Comparison of ENCODE assay signal across 15 cellular contexts in genomic region chr1:32494196-32494595, GRCh38. TPM values are rescaled to one million over a fixed set of nuclear protein-coding genes. Genes with fewer than 3 reads are reported as not detected.
DNase-seq lines count a peak whose midpoint lies in the region; ATAC-seq, FAIRE-seq and TF ChIP-seq lines count a peak whose summit lies in the region.
"Had no signal": no experiment of that assay in that cellular context is flagged by ENCODE, and none has a peak within 500 bp of the region (broad histone marks: within the 10 kb centered on the region; RNA-seq: fewer than 3 reads in every experiment).

No MANE protein-coding gene starts in this region.

- DNase-seq in GM12865 (ENCODE audit: low read depth), result peak; percentile 43
- DNase-seq in NCI-H69 (lab: John Stamatoyannopoulos, UW), result peak; percentile 28
- peak in 1 of 4 experiments; percentile 18 for DNase-seq in K562 (ENCODE audit: extremely low read depth in 1 of 4, low spot score in 3 of 4)
- DNase-seq in left kidney (ENCODE audit: low read depth, low spot score), result peak; percentile 24
- no peak for DNase-seq in adrenal gland
- no peak for DNase-seq in NCI-H524 (lab: John Stamatoyannopoulos, UW)
- DNase-seq: activated CD4-positive, alpha-beta T cell treated with anti-CD3 and anti-CD28 coated beads, Interleukin-2, amount 10 ng/mL, durations not matched to agents 24 days and 14 days; dermis blood vessel endothelial cell; MM.1S; PC-9; stimulated activated CD4-positive, alpha-beta T cell treated with anti-CD3 and anti-CD28 coated beads, Interleukin-1b, Interleukin-23, amount 100 ng/mL, for 48 hours; transverse colon had no signal

- H3K9ac ChIP-seq in K562 (ENCODE audit: insufficient read depth in 1 of 2, low read depth in 2 of 2, low read length in 2 of 2), result no peak overlapping the region

- TF ChIP-seq RAD21 in K562 (CRISPR knock-in tag; conservative IDR thresholded peaks at IDR 0.05 in 1 of 2, IDR thresholded peaks at IDR 0.05 in 1 of 2), result no peak

- no peak overlapping the region for H3K4me2 ChIP-seq in K562 (ENCODE audit: insufficient read depth, low read length)
- H3K4me2 ChIP-seq: PC-9 had no signal

- peaks cover 13 to 15% of the 10 kb centered on the region in 2 experiments for H3K27me3 ChIP-seq in K562 (ENCODE audit: control insufficient read depth in 2 of 2, insufficient read depth in 2 of 2, low read length in 2 of 2)
- no peaks in the 10 kb centered on the region for H3K27me3 ChIP-seq in adrenal gland
- H3K27me3 ChIP-seq: transverse colon had no signal

- TF ChIP-seq POLR2A in K562 (conservative IDR thresholded peaks at IDR 0.05) (no peak), adrenal gland (IDR thresholded peaks at IDR 0.05) (no peak)

- no peak for FAIRE-seq in K562 (lab: Jason Lieb, UNC)
- FAIRE-seq: HTR-8/SVneo had no signal

- TF ChIP-seq EP300 in K562 (IDR thresholded peaks at IDR 0.05; ENCODE audit: low read length), result no peak

- 0% methylated on average over 1 of the region's 1 CpG for WGBS in K562 (ENCODE audit: insufficient coverage, low coverage, missing lambda C conversion rate)
- 61 to 88% (median 69%) methylated on average over 1 of the region's 1 CpG for WGBS in adrenal gland, 4 donors

- no peaks in the 10 kb centered on the region; a peak in 3 of 5 replicates for H3K4me1 ChIP-seq in K562 (replicated peaks in 1 of 2; ENCODE audit: control insufficient read depth in 2 of 2, insufficient read depth in 2 of 2, low read length in 2 of 2)
- H3K4me1 ChIP-seq in adrenal gland (replicated peaks in 1 of 2), result peaks cover 5 to 13% of the 10 kb centered on the region in 2 donors

- no peak overlapping the region for H3K27ac ChIP-seq in K562 (ENCODE audit: extremely low read depth, low read depth, low read length)
- no peak overlapping the region for H3K27ac ChIP-seq in adrenal gland
- H3K27ac ChIP-seq: PC-9, transverse colon had no signal

- H3K4me3 ChIP-seq in GM12865 (ENCODE audit: low read depth, low read length) (no peak overlapping the region), K562 (no peak overlapping the region), adrenal gland (no peak overlapping the region)
- H3K4me3 ChIP-seq: PC-9, transverse colon had no signal

- H3K9me3 ChIP-seq in K562 (replicated peaks; ENCODE audit: control insufficient read depth, insufficient read depth, low read depth, low read length), result no peaks in the 10 kb centered on the region
- H3K9me3 ChIP-seq in adrenal gland (replicated peaks in 1 of 3), result no peaks in the 10 kb centered on the region
- H3K9me3 ChIP-seq: transverse colon had no signal

- in situ Hi-C loops in K562 (cut with MboI), result no loop called here

- H2AFZ ChIP-seq in K562 (ENCODE audit: low read depth, low read length), result no peak overlapping the region
- H2AFZ ChIP-seq: PC-9 had no signal

- no peaks in the 10 kb centered on the region for H3K36me3 ChIP-seq in K562 (ENCODE audit: control insufficient read depth, insufficient read depth, low read length)
- H3K36me3 ChIP-seq in adrenal gland (replicated peaks in 1 of 2), result no peaks in the 10 kb centered on the region
- H3K36me3 ChIP-seq: transverse colon had no signal

- POLR2A ChIA-PET in K562 (lab: Yijun Ruan, JAX), result interaction anchor here (0.6 to 3.0 kb wide), 2 partner anchors 13 to 17 kb away, joined by 4 to 10 read pairs; no protein-coding TSS in a partner anchor

- no peaks in the 10 kb centered on the region for H3K79me2 ChIP-seq in K562 (ENCODE audit: control insufficient read depth, insufficient read depth, low read length)

- BruUV-seq in K562 (replicated peaks; lab: Mats Ljungman, UMichigan), result no TSS peak

- ATAC-seq in K562, result no peak
- ATAC-seq in HG03354 (IDR thresholded peaks at IDR 0.05; ENCODE audit: poor library complexity, severe bottlenecking, unreplicated experiment), result no peak
- no peak for ATAC-seq in HG03045 (IDR thresholded peaks at IDR 0.05; ENCODE audit: unreplicated experiment)

- TF ChIP-seq CTCF in GM12865 (IDR thresholded peaks at IDR 0.05; ENCODE audit: insufficient read depth, low read depth, low read length, missing control alignments) (no peak), K562 (IDR thresholded peaks at IDR 0.05 in 2 of 3, conservative IDR thresholded peaks at IDR 0.05 in 1 of 3; ENCODE audit: insufficient read depth in 2 of 3, low read depth in 1 of 3, low read length in 3 of 3) (no peak), adrenal gland (IDR thresholded peaks at IDR 0.05) (no peak)

- H3K9me1 ChIP-seq in K562 (ENCODE audit: control insufficient read depth, insufficient read depth, low read length), result no peaks in the 10 kb centered on the region

- peaks cover 3% of the 10 kb centered on the region; the same call in 1 of the 2 replicates for H4K20me1 ChIP-seq in K562 (replicated peaks; ENCODE audit: control insufficient read depth, insufficient read depth, low read length)

- intact Hi-C loops in K562 (cut with micrococcal nuclease) (no loop called here), adrenal gland (cut with DNase I) (no loop called here)

- CTCF ChIA-PET in K562 (lab: Yijun Ruan, JAX; ENCODE audit: low intra/inter-chr PET ratio), result no interaction called here

TF ChIP-seq in K562, 482 proteins besides CTCF, POLR2A, EP300 and RAD21 (continues in another document):
- TF ChIP-seq ZBTB11 (CRISPR knock-in tag; IDR thresholded peaks at IDR 0.05), result peak in 1 of 3 experiments; percentile 55; a peak in 2 of 6 replicates
- TF ChIP-seq KLF16 (IDR thresholded peaks at IDR 0.05), result no peak
- no peak for TF ChIP-seq ATF1 (CRISPR knock-in tag; IDR thresholded peaks at IDR 0.05)
- TF ChIP-seq ATF1 (tag; IDR thresholded peaks at IDR 0.05), result peak; percentile 69

RNA-seq across cellular contexts. Expression of gene ZBTB8B, which starts 29.3 kb away (rescaled TPM):
- total RNA-seq in K562 (2011; cell fraction: chromatin; rRNA removed; ENCODE audit: low replicate concordance), result not detected in 2 replicates
- not detected in 2 replicates for total RNA-seq in K562 (2011; cell fraction: nucleolus; rRNA removed)
- not detected in 2 replicates for total RNA-seq in K562 (2011; cell fraction: nucleoplasm; rRNA removed)
- total RNA-seq in K562 (2014; rRNA removed), result under 0.01 TPM in 1 of 2 replicates, not detected in the other
- not detected in 2 replicates for total RNA-seq in K562 (2014; rRNA removed; fragmentation: Illumina TruSeq; extraction: Trizol)
- total RNA-seq in K562 (2015; rRNA removed; fragmentation: Illumina TruSeq; extraction: Trizol), result not detected in 2 replicates
- not detected in 2 replicates for total RNA-seq in K562 (2021)
- not detected in 2 replicates for polyA plus RNA-seq in K562 (2011; rRNA removed)
- polyA plus RNA-seq in K562 (2011; cell fraction: cytosol; rRNA removed), result not detected in 2 replicates
- not detected in 2 replicates for polyA plus RNA-seq in K562 (2011; cell fraction: nucleus; rRNA removed)
- 0.01 TPM in 1 of 2 replicates, not detected in the other for polyA plus RNA-seq in K562 (2012)
- not detected in 2 replicates for polyA plus RNA-seq in K562 (2014; fragmentation: Illumina TruSeq; extraction: Trizol)
- polyA plus RNA-seq in K562 (2014; fragmentation: Nextera tagmentation; extraction: Ambion mirVana), result not detected
- not detected in 2 replicates for polyA plus RNA-seq in K562 (2014; rRNA removed)
- polyA minus RNA-seq in K562 (2011; rRNA and poly(A)+ RNA removed), result not detected in 2 replicates
- not detected in 2 replicates for polyA minus RNA-seq in K562 (2011; cell fraction: cytosol; rRNA and poly(A)+ RNA removed)
- not detected in 2 replicates for polyA minus RNA-seq in K562 (2011; cell fraction: nucleus; rRNA and poly(A)+ RNA removed)
- total RNA-seq in adrenal gland, result under 1 TPM in 6 of 8 donors, not detected in 2; under 0.01 to 0.18 (median 0.11) TPM
- under 1 TPM; 0.03 to 0.09 (median 0.08) TPM for polyA plus RNA-seq in adrenal gland
- total RNA-seq: activated CD4-positive, alpha-beta T cell treated with anti-CD3 and anti-CD28 coated beads, Interleukin-2, amount 10 ng/mL, durations not matched to agents 24 days and 14 days had no signal

RNA-seq across cellular contexts. Expression of gene ZBTB8A, which starts 45.0 kb away (rescaled TPM):
- 0.35 and 0.51 TPM in 2 replicates for total RNA-seq in K562 (2011; cell fraction: chromatin; rRNA removed; ENCODE audit: low replicate concordance)
- total RNA-seq in K562 (2011; cell fraction: nucleolus; rRNA removed), result 0.17 and 0.26 TPM in 2 replicates
- 0.15 and 0.38 TPM in 2 replicates for total RNA-seq in K562 (2011; cell fraction: nucleoplasm; rRNA removed)
- total RNA-seq in K562 (2014; rRNA removed), result 0.05 and 0.08 TPM in 2 replicates
- 0.11 and 0.29 TPM in 2 replicates for total RNA-seq in K562 (2014; rRNA removed; fragmentation: Illumina TruSeq; extraction: Trizol)
- 0.11 and 0.14 TPM in 2 replicates for total RNA-seq in K562 (2015; rRNA removed; fragmentation: Illumina TruSeq; extraction: Trizol)
- 0.22 and 0.31 TPM in 2 replicates for total RNA-seq in K562 (2021)
- 0.64 and 2.0 TPM in 2 replicates for polyA plus RNA-seq in K562 (2011; rRNA removed)
- 0.19 and 0.72 TPM in 2 replicates for polyA plus RNA-seq in K562 (2011; cell fraction: cytosol; rRNA removed)
- polyA plus RNA-seq in K562 (2011; cell fraction: nucleus; rRNA removed), result 0.09 and 0.80 TPM in 2 replicates
- 0.08 and 0.17 TPM in 2 replicates for polyA plus RNA-seq in K562 (2012)
- 0.09 and 0.22 TPM in 2 replicates for polyA plus RNA-seq in K562 (2014; fragmentation: Illumina TruSeq; extraction: Trizol)
- polyA plus RNA-seq in K562 (2014; fragmentation: Nextera tagmentation; extraction: Ambion mirVana), result under 1 TPM; 0.01 TPM
- polyA plus RNA-seq in K562 (2014; rRNA removed), result 0.08 and 0.09 TPM in 2 replicates
- 0.39 and 3.8 TPM in 2 replicates for polyA minus RNA-seq in K562 (2011; rRNA and poly(A)+ RNA removed)
- 0.29 and 1.1 TPM in 2 replicates for polyA minus RNA-seq in K562 (2011; cell fraction: cytosol; rRNA and poly(A)+ RNA removed)
- 0.27 and 0.67 TPM in 2 replicates for polyA minus RNA-seq in K562 (2011; cell fraction: nucleus; rRNA and poly(A)+ RNA removed)
- 1 to 10 TPM; 3.1 to 6.5 (median 5.2) TPM for total RNA-seq in adrenal gland
- 1 to 10 TPM; 1.3 to 8.3 (median 1.9) TPM for polyA plus RNA-seq in adrenal gland

Comparison
In these comparisons a context has a peak if more than half of its experiments do, and no peak if none do; other contexts are left out.
1. DNase-seq: peak in GM12865 (single experiment), NCI-H69 (single experiment) and left kidney (single experiment); none in adrenal gland (0 of 7) and NCI-H524 (0 of 2).